In genomic region chr1:160498301-160499065, GRCh38 we compare ENCODE assay signal across 5 cellular contexts. TPM values are rescaled to one million over a fixed set of nuclear protein-coding genes. Genes with fewer than 3 reads are reported as not detected.
"Had no signal": no experiment of that assay in that cellular context is flagged by ENCODE, and none has a peak within 500 bp of the region (broad histone marks: within the 10 kb centered on the region; RNA-seq: fewer than 3 reads in every experiment).

No MANE protein-coding gene starts in this region.

RNA-seq across cellular contexts. Expression of gene SLAMF6, which starts 24.6 kb away (rescaled TPM):
- total RNA-seq: HepG2, HT1080, IMR-90, M059J, SJSA1 had no signal
- polyA plus RNA-seq: HepG2, IMR-90 had no signal
